ENCODE assay signal across 6 cellular contexts in the genomic region with DNA sequence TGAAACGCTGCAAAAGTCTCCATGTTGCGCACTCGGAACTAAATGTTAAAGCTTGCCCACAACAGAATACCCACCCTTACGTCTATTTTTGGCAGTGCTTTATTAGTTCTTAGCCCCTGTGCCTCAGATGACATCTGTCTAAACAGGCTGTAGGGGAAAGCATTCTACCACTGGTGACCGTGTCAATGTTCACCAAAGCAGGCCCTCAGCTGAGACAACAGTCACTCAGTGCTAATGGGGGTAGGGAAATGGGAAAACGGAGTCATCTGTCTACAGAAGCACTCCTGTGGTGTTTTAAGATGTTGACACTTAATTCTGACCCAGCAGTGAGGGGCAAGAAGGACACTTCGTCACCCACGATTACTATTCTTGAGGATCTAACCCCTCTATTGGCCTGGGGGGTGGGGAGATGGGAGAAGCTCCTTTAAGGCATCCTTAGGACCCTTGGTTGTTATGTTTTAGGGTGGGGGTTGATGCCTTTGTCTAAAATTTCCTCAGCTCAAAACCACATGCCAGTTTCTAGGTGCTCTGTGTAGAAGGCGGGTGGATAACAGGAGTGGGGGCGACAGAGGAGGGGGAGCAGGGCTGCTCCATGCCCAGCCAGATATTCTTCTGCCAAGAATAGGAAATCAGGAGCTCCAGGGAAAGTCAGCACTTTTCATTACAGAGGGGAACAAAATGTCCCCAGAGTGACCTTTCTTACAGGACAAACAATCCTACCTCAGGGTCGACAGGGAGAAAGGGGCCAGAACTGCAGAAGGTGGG. TPM values are rescaled to one million over a fixed set of nuclear protein-coding genes. Genes with fewer than 3 reads are reported as not detected.
DNase-seq lines count a peak whose midpoint lies in the region; ATAC-seq and TF ChIP-seq lines count a peak whose summit lies in the region.

No MANE protein-coding gene starts in this region.

- DNase-seq in HCT116 (ENCODE audit: low read depth, low spot score) (no peak), dorsolateral prefrontal cortex (no peak), neural crest cell (ENCODE audit: low read depth, low spot score) (no peak), hepatic stellate cell (ENCODE audit: low spot score) (no peak)

- peaks cover 26 to 48% of the 10 kb centered on the region in 2 experiments for H3K4me1 ChIP-seq in HCT116 (ENCODE audit: control insufficient read depth in 1 of 2, insufficient read depth in 2 of 2, low read length in 2 of 2)

- peak overlapping the region; percentile 48; the same call in 1 of the 2 replicates for H3K9ac ChIP-seq in HCT116 (ENCODE audit: low read length)

- H3K36me3 ChIP-seq in HCT116 (ENCODE audit: control insufficient read depth in 1 of 2, insufficient read depth in 2 of 2, low read length in 2 of 2): peaks cover 0 to 6% of the 10 kb centered on the region in 2 experiments; a peak in 1 of 4 replicates

- peak overlapping the region; percentile 40; the same call in 1 of the 2 replicates for H3K27ac ChIP-seq in HCT116 (ENCODE audit: low read depth, low read length)
- peak overlapping the region; percentile 44 to 99 (median 92) for H3K27ac ChIP-seq in dorsolateral prefrontal cortex

- no peak overlapping the region for H3K27ac Mint-ChIP-seq in neural crest cell (ENCODE audit: unreplicated experiment)

- no peak for TF ChIP-seq RAD21 in HCT116 (IDR thresholded peaks at IDR 0.05; ENCODE audit: low read depth)

- no peaks in the 10 kb centered on the region for H3K9me3 ChIP-seq in HCT116 (ENCODE audit: control insufficient read depth in 1 of 2, insufficient read depth in 1 of 2, low read depth in 1 of 2, low read length in 2 of 2)

- no peaks in the 10 kb centered on the region for H3K9me3 Mint-ChIP-seq in neural crest cell

- peaks cover 6% of the 10 kb centered on the region; the same call in 1 of the 2 replicates for H3K27me3 ChIP-seq in HCT116 (ENCODE audit: insufficient read depth, low read length)
- no peaks in the 10 kb centered on the region for H3K27me3 ChIP-seq in dorsolateral prefrontal cortex

- peak overlapping the region; percentile 63 for H3K4me3 Mint-ChIP-seq in neural crest cell

- H2AFZ ChIP-seq in HCT116 (ENCODE audit: low read depth, low read length, poor library complexity, severe bottlenecking): no peak overlapping the region

- ATAC-seq in HCT116 (no peak), HG02571 (IDR thresholded peaks at IDR 0.05; ENCODE audit: unreplicated experiment) (no peak), GM19452 (IDR thresholded peaks at IDR 0.05; ENCODE audit: unreplicated experiment) (no peak)

- TSS peak; percentile 46 for BruUV-seq in HCT116 (replicated peaks; lab: Mats Ljungman, UMichigan)

- POLR2A ChIA-PET in HCT116 (lab: Charles Lee): interaction anchor here (1.4 to 1.6 kb wide), 2 partner anchors 8 to 24 kb away, joined by 3 to 7 read pairs; no protein-coding TSS in a partner anchor

- intact Hi-C loops in HCT116 (cut with micrococcal nuclease) (no loop called here), dorsolateral prefrontal cortex (cut with DNase I) (no loop called here)

- no peaks in the 10 kb centered on the region for H3K36me3 Mint-ChIP-seq in neural crest cell (ENCODE audit: low read depth)

- H3K79me2 ChIP-seq in HCT116 (ENCODE audit: insufficient read depth, low read length): no peaks in the 10 kb centered on the region

- no peak overlapping the region for H3K4me3 ChIP-seq in HCT116 (replicated peaks in 1 of 2; ENCODE audit: low read depth in 1 of 2, low read length in 2 of 2)
- peak overlapping the region in 58 of 59 donors; percentile 42 to 77 (median 64) for H3K4me3 ChIP-seq in dorsolateral prefrontal cortex

- no peaks in the 10 kb centered on the region for H3K9me2 ChIP-seq in HCT116 (ENCODE audit: insufficient read depth)

- H3K4me1 Mint-ChIP-seq in neural crest cell: peaks cover 31% of the 10 kb centered on the region

- no peaks in the 10 kb centered on the region for H4K20me1 ChIP-seq in HCT116 (ENCODE audit: insufficient read depth)

- H3K4me2 ChIP-seq in HCT116 (ENCODE audit: low read length): peak overlapping the region; percentile 85

- no peak for TF ChIP-seq POLR2A in HCT116 (IDR thresholded peaks at IDR 0.05; ENCODE audit: borderline replicate concordance, extremely low read depth, insufficient read depth, insufficient read length)

- TF ChIP-seq CTCF in HCT116 (IDR thresholded peaks at IDR 0.05 in 2 of 3, conservative IDR thresholded peaks at IDR 0.05 in 1 of 3; ENCODE audit: borderline replicate concordance in 1 of 3, insufficient read depth in 1 of 3, low read depth in 2 of 3, low read length in 2 of 3): no peak
- TF ChIP-seq CTCF in dorsolateral prefrontal cortex (IDR thresholded peaks at IDR 0.05 in 54 of 56, conservative IDR thresholded peaks at IDR 0.05 in 2 of 56; ENCODE audit: low read depth in 1 of 56, partially characterized antibody in 56 of 56): no peak
- TF ChIP-seq CTCF in neural crest cell (conservative IDR thresholded peaks at IDR 0.05): no peak

- peaks cover 48% of the 10 kb centered on the region for H3K27me3 Mint-ChIP-seq in neural crest cell (ENCODE audit: low read depth)

- CTCF ChIA-PET in HCT116 (lab: Charles Lee): interaction anchor here (1.5 to 3.7 kb wide), 5 partner anchors 10 to 113 kb away, joined by 7 to 23 read pairs (median 15); a partner anchor contains a TSS

- RAD21 ChIA-PET in HCT116 (lab: Charles Lee; ENCODE audit: low non-redundant PET in 1 of 2, low total read pairs in 2 of 2, uncharacterized antibody in 2 of 2, unreplicated experiment in 2 of 2): interaction anchor here in 1 of 2 experiments (1.2 kb wide), 1 partner anchor 113 kb away, joined by 5 read pairs; no protein-coding TSS in a partner anchor

TF ChIP-seq in HCT116, 20 proteins besides CTCF, POLR2A, EP300 and RAD21:
- no peak for TF ChIP-seq JUND (IDR thresholded peaks at IDR 0.05)
- no peak for TF ChIP-seq EGR1 (IDR thresholded peaks at IDR 0.05; ENCODE audit: low read depth)
- TF ChIP-seq, protein P1, sequence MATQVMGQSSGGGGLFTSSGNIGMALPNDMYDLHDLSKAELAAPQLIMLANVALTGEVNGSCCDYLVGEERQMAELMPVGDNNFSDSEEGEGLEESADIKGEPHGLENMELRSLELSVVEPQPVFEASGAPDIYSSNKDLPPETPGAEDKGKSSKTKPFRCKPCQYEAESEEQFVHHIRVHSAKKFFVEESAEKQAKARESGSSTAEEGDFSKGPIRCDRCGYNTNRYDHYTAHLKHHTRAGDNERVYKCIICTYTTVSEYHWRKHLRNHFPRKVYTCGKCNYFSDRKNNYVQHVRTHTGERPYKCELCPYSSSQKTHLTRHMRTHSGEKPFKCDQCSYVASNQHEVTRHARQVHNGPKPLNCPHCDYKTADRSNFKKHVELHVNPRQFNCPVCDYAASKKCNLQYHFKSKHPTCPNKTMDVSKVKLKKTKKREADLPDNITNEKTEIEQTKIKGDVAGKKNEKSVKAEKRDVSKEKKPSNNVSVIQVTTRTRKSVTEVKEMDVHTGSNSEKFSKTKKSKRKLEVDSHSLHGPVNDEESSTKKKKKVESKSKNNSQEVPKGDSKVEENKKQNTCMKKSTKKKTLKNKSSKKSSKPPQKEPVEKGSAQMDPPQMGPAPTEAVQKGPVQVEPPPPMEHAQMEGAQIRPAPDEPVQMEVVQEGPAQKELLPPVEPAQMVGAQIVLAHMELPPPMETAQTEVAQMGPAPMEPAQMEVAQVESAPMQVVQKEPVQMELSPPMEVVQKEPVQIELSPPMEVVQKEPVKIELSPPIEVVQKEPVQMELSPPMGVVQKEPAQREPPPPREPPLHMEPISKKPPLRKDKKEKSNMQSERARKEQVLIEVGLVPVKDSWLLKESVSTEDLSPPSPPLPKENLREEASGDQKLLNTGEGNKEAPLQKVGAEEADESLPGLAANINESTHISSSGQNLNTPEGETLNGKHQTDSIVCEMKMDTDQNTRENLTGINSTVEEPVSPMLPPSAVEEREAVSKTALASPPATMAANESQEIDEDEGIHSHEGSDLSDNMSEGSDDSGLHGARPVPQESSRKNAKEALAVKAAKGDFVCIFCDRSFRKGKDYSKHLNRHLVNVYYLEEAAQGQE (IDR thresholded peaks at IDR 0.05; ENCODE audit: low read depth): no peak
- no peak for TF ChIP-seq EZH2phosphoT487 (IDR thresholded peaks at IDR 0.05; ENCODE audit: borderline replicate concordance)
- TF ChIP-seq SIN3A (IDR thresholded peaks at IDR 0.05; ENCODE audit: low read depth): no peak
- no peak for TF ChIP-seq ZNF274 (IDR thresholded peaks at IDR 0.05; ENCODE audit: low read depth, low read length)
- TF ChIP-seq SRF (IDR thresholded peaks at IDR 0.05; ENCODE audit: low read depth): no peak
- no peak for TF ChIP-seq SP1 (IDR thresholded peaks at IDR 0.05; ENCODE audit: low read depth)
- no peak for TF ChIP-seq POLR2AphosphoS5 (IDR thresholded peaks at IDR 0.05; ENCODE audit: low read depth, low read length)
- TF ChIP-seq YY1 (IDR thresholded peaks at IDR 0.05; ENCODE audit: extremely low read depth, insufficient replicate concordance, low read depth, low read length): no peak
- TF ChIP-seq, protein P2, sequence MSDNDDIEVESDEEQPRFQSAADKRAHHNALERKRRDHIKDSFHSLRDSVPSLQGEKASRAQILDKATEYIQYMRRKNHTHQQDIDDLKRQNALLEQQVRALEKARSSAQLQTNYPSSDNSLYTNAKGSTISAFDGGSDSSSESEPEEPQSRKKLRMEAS (IDR thresholded peaks at IDR 0.05): no peak
- TF ChIP-seq, protein P3, sequence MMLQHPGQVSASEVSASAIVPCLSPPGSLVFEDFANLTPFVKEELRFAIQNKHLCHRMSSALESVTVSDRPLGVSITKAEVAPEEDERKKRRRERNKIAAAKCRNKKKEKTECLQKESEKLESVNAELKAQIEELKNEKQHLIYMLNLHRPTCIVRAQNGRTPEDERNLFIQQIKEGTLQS (IDR thresholded peaks at IDR 0.05): no peak
- TF ChIP-seq ZFX (IDR thresholded peaks at IDR 0.05): no peak
TF ChIP-seq in HCT116: peak in this region for 0.

RNA-seq across cellular contexts. Expression of a gene that starts 15.6 kb away (rescaled TPM):
- total RNA-seq in HCT116 (2021; ENCODE audit: unreplicated experiment): not detected
- not detected in 2 replicates for polyA plus RNA-seq in HCT116 (2012)
- under 1 TPM in 1 of 120 experiments, not detected in 119; 0.32 TPM for total RNA-seq in dorsolateral prefrontal cortex
- not detected in 2 replicates for total RNA-seq in neural crest cell

RNA-seq across cellular contexts. Expression of a gene that starts 19.3 kb away (rescaled TPM):
- total RNA-seq in HCT116 (2021; ENCODE audit: unreplicated experiment): 5.0 TPM
- polyA plus RNA-seq in HCT116 (2012): 3.6 and 4.0 TPM in 2 replicates
- total RNA-seq in dorsolateral prefrontal cortex: 10 to 100 TPM; 32.5 to 68.6 (median 46.7) TPM
- total RNA-seq in neural crest cell: 3.4 and 3.7 TPM in 2 replicates

RNA-seq across cellular contexts. Expression of a gene that starts 21.5 kb away (rescaled TPM):
- total RNA-seq in HCT116 (2021; ENCODE audit: unreplicated experiment) (not detected), dorsolateral prefrontal cortex (10 to 100 TPM in 74 of 120 experiments, 1 to 10 TPM in 46; 5.1 to 23.2 (median 10.8) TPM), neural crest cell (1.9 and 2.1 TPM in 2 replicates)
- polyA plus RNA-seq in HCT116 (2012): not detected in 2 replicates

RNA-seq across cellular contexts. Expression of a gene that starts 27.8 kb away (rescaled TPM):
- total RNA-seq in HCT116 (2021; ENCODE audit: unreplicated experiment): 45.6 TPM
- 49.8 and 55.4 TPM in 2 replicates for polyA plus RNA-seq in HCT116 (2012)
- 10 to 100 TPM; 15.9 to 31.2 (median 24.4) TPM for total RNA-seq in dorsolateral prefrontal cortex
- total RNA-seq in neural crest cell: 47.9 and 51.8 TPM in 2 replicates

RNA-seq across cellular contexts. Expression of a gene that starts 45.2 kb away (rescaled TPM):
- total RNA-seq in HCT116 (2021; ENCODE audit: unreplicated experiment) (17.4 TPM), dorsolateral prefrontal cortex (100 to 1,000 TPM in 2 of 120 experiments, 10 to 100 TPM in 118; 17.4 to 120 (median 43.4) TPM), neural crest cell (61.6 and 66.7 TPM in 2 replicates)
- 18.3 and 20.6 TPM in 2 replicates for polyA plus RNA-seq in HCT116 (2012)

Comparison
In these comparisons a context has a peak if more than half of its experiments do, and no peak if none do; other contexts are left out.
1. H3K4me3 ChIP-seq: peak in dorsolateral prefrontal cortex (58 of 59); none in HCT116 (0 of 2).